ENCODE assay signal across 10 cellular contexts in the genomic region with DNA sequence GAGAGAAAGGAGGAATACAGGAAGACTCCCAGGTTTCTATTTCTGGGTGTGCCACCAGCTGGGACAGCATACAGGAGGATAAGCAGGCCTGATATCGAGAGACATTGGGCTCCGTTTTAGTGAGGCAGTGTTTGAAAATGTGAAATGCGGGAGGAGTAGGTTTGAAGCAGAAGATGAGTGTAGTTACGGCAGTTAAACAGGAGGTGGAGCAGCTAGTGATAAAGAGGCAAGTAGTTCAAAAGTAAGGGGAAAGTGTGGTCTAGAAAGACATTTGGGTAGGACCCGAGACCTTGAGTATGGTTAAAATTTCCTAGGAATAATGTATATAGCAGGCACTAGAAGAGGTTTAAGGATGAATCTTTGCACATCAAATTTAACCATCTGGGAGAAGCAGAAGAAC. TPM values are rescaled to one million over a fixed set of nuclear protein-coding genes. Genes with fewer than 3 reads are reported as not detected.
DNase-seq lines count a peak whose midpoint lies in the region; ATAC-seq and TF ChIP-seq lines count a peak whose summit lies in the region.
"Had no signal": no experiment of that assay in that cellular context is flagged by ENCODE, and none has a peak within 500 bp of the region (broad histone marks: within the 10 kb centered on the region; RNA-seq: fewer than 3 reads in every experiment).

No MANE protein-coding gene starts in this region.

- no peak overlapping the region for H2AFZ ChIP-seq in mesenchymal stem cell (ENCODE audit: low read depth, low read length)

- peak; percentile 51 for TF ChIP-seq CTCF in 22Rv1 (IDR thresholded peaks at IDR 0.05)
- TF ChIP-seq CTCF in GM12875 (IDR thresholded peaks at IDR 0.05; ENCODE audit: borderline replicate concordance, insufficient read depth, low read depth, low read length), result peak; percentile 46; the same call in 1 of the 2 replicates

- no peak overlapping the region for H3K4ac ChIP-seq in mesenchymal stem cell (ENCODE audit: low read depth in 1 of 2, low read length in 2 of 2)

- no peak overlapping the region for H3K14ac ChIP-seq in mesenchymal stem cell (ENCODE audit: low read length in 2 of 2)

- no peak overlapping the region for H2AK5ac ChIP-seq in mesenchymal stem cell (ENCODE audit: low read length, severe bottlenecking)

- peaks cover 26 to 85% of the 10 kb centered on the region in 2 experiments for H3K36me3 ChIP-seq in mesenchymal stem cell (ENCODE audit: control insufficient read depth in 1 of 2, insufficient read depth in 2 of 2, low read depth in 1 of 2, low read length in 2 of 2)

- no peak overlapping the region for H2BK12ac ChIP-seq in mesenchymal stem cell (ENCODE audit: low read length in 2 of 2)

- H3K4me2 ChIP-seq in mesenchymal stem cell (ENCODE audit: low read length, poor library complexity, severe bottlenecking), result no peak overlapping the region

- H2BK5ac ChIP-seq in mesenchymal stem cell (ENCODE audit: low read depth, low read length, poor library complexity, severe bottlenecking), result no peak overlapping the region

- H3K4me1 ChIP-seq in mesenchymal stem cell (ENCODE audit: control insufficient read depth, insufficient read depth, low read depth, low read length), result no peaks in the 10 kb centered on the region
- H3K4me1 ChIP-seq: upper lobe of left lung had no signal

- H3K4me3 ChIP-seq in GM12875 (ENCODE audit: low read depth, low read length) (no peak overlapping the region), mesenchymal stem cell (ENCODE audit: insufficient read depth in 1 of 2, low read depth in 1 of 2, low read length in 2 of 2) (no peak overlapping the region)
- H3K4me3 ChIP-seq: upper lobe of left lung had no signal

- H3K27ac ChIP-seq in 22Rv1, result no peak overlapping the region
- no peak overlapping the region for H3K27ac ChIP-seq in mesenchymal stem cell (ENCODE audit: low read length, poor library complexity, severe bottlenecking)
- H3K27ac ChIP-seq: epithelial cell of prostate, upper lobe of left lung had no signal

- H3K23ac ChIP-seq in mesenchymal stem cell (ENCODE audit: low read length in 2 of 2), result no peak overlapping the region

- DNase-seq in HT-29 (ENCODE audit: low spot score) (peak; percentile 33), astrocyte of the hippocampus (ENCODE audit: low read depth, low spot score) (peak; percentile 38), mesenchymal stem cell (peak; percentile 48), NCI-H2029 treated with DMSO at 0.1 percent for 48 hours (lab: John Stamatoyannopoulos, UW) (no peak)
- no peak for DNase-seq in stimulated activated CD4-positive, alpha-beta T cell treated with anti-CD3 and anti-CD28 coated beads, Interleukin-4, amount 100 ng/mL, for 4 hours
- DNase-seq: upper lobe of left lung had no signal

- no peak overlapping the region for H4K91ac ChIP-seq in mesenchymal stem cell (ENCODE audit: low read length)

- H4K8ac ChIP-seq in mesenchymal stem cell (ENCODE audit: low read length), result no peak overlapping the region

- H3K18ac ChIP-seq in mesenchymal stem cell (ENCODE audit: low read depth in 1 of 2, low read length in 2 of 2), result no peak overlapping the region

- no peaks in the 10 kb centered on the region for H3K9me3 ChIP-seq in mesenchymal stem cell (ENCODE audit: control insufficient read depth, low read length)
- H3K9me3 ChIP-seq: upper lobe of left lung had no signal

- 70% methylated on average over 5 of the region's 5 CpGs for WGBS in mesenchymal stem cell

- ATAC-seq in HG02852 (IDR thresholded peaks at IDR 0.05; ENCODE audit: unreplicated experiment), result no peak

- H2BK15ac ChIP-seq in mesenchymal stem cell (ENCODE audit: low read depth, poor library complexity, severe bottlenecking), result no peak overlapping the region

- H3K27me3 ChIP-seq in mesenchymal stem cell (ENCODE audit: control insufficient read depth in 1 of 2, insufficient read depth in 1 of 2, low read length in 2 of 2), result no peaks in the 10 kb centered on the region
- H3K27me3 ChIP-seq: upper lobe of left lung had no signal

- H2BK120ac ChIP-seq in mesenchymal stem cell (ENCODE audit: low read depth, low read length), result no peak overlapping the region

- peaks cover 13% of the 10 kb centered on the region for H3K79me1 ChIP-seq in mesenchymal stem cell (replicated peaks; ENCODE audit: low read length, poor library complexity, severe bottlenecking)

- no peak overlapping the region for H3K9ac ChIP-seq in mesenchymal stem cell (ENCODE audit: low read length)

RNA-seq across cellular contexts. Expression of a gene that starts 42.4 kb away (rescaled TPM):
- 22.7 and 28.8 TPM in 2 replicates for total RNA-seq in HT-29 (2014; rRNA removed; shearing (Covaris generic))
- 20.4 TPM for polyA plus RNA-seq in mesenchymal stem cell (2013, experiment 1 of 2)
- polyA plus RNA-seq in mesenchymal stem cell (2013, experiment 2 of 2), result 21.4 TPM

Comparison
In these comparisons a context has a peak if more than half of its experiments do, and no peak if none do; other contexts are left out.
1. DNase-seq: peak in HT-29 (single experiment), astrocyte of the hippocampus (single experiment) and mesenchymal stem cell (single experiment); none in stimulated activated CD4-positive, alpha-beta T cell treated with anti-CD3 and anti-CD28 coated beads, Interleukin-4, amount 100 ng/mL, for 4 hours (0 of 2) and NCI-H2029 treated with DMSO at 0.1 percent for 48 hours (single experiment).